ENCODE assay signal across 12 cellular contexts in genomic region chr3:42214565-42215283, GRCh38. TPM values are rescaled to one million over a fixed set of nuclear protein-coding genes. Genes with fewer than 3 reads are reported as not detected.
DNase-seq lines count a peak whose midpoint lies in the region; ATAC-seq and TF ChIP-seq lines count a peak whose summit lies in the region.
"Had no signal": no experiment of that assay in that cellular context is flagged by ENCODE, and none has a peak within 500 bp of the region (broad histone marks: within the 10 kb centered on the region; RNA-seq: fewer than 3 reads in every experiment).

No MANE protein-coding gene starts in this region.

- no peak overlapping the region for H3K4me3 ChIP-seq in right cardiac atrium (ENCODE audit: low read length)
- H3K4me3 ChIP-seq in uterus = no peak overlapping the region

- H3K27me3 ChIP-seq in right cardiac atrium (ENCODE audit: control insufficient read depth, insufficient read depth) (no peaks in the 10 kb centered on the region), uterus (no peaks in the 10 kb centered on the region)

- intact Hi-C loops in right cardiac atrium (cut with DNase I) = no loop called here
- intact Hi-C loops in uterus (cut with DNase I; ENCODE audit: low total_unique reads) = no loop called here
- intact Hi-C loops in Calu3 (cut with micrococcal nuclease; ENCODE audit: unreplicated experiment) = no loop called here

- no peaks in the 10 kb centered on the region for H3K36me3 ChIP-seq in uterus

- peak overlapping the region; percentile 77 for H3K27ac Mint-ChIP-seq in central memory CD8-positive, alpha-beta T cell (ENCODE audit: low read depth)
- H3K27ac Mint-ChIP-seq in Calu3 (ENCODE audit: unreplicated experiment) = no peak overlapping the region
- H3K27ac Mint-ChIP-seq: nephron had no signal

- H3K36me3 Mint-ChIP-seq in central memory CD8-positive, alpha-beta T cell (ENCODE audit: insufficient read depth) = peaks cover 9% of the 10 kb centered on the region
- peaks cover 52% of the 10 kb centered on the region for H3K36me3 Mint-ChIP-seq in Calu3 (ENCODE audit: insufficient read depth, unreplicated experiment)

- TF ChIP-seq POLR2A in uterus (IDR thresholded peaks at IDR 0.05) = no peak

- H3K4me1 Mint-ChIP-seq in central memory CD8-positive, alpha-beta T cell = peaks cover 51% of the 10 kb centered on the region
- no peaks in the 10 kb centered on the region for H3K4me1 Mint-ChIP-seq in Calu3 (ENCODE audit: low read depth, unreplicated experiment)
- H3K4me1 Mint-ChIP-seq: nephron had no signal

- peak overlapping the region; percentile 27 for H3K4me3 Mint-ChIP-seq in central memory CD8-positive, alpha-beta T cell
- no peak overlapping the region for H3K4me3 Mint-ChIP-seq in Calu3 (ENCODE audit: low read depth, unreplicated experiment)
- H3K4me3 Mint-ChIP-seq: nephron had no signal

- H3K4me1 ChIP-seq in right cardiac atrium (ENCODE audit: control insufficient read depth, insufficient read depth, low read length) (no peaks in the 10 kb centered on the region), uterus (no peaks in the 10 kb centered on the region)

- TF ChIP-seq CTCF in uterus (IDR thresholded peaks at IDR 0.05) = no peak
- no peak for TF ChIP-seq CTCF in Calu3 (IDR thresholded peaks at IDR 0.05; ENCODE audit: unreplicated experiment)

- WGBS in right cardiac atrium = 80% methylated on average over 8 of the region's 8 CpGs

- CTCF ChIA-PET in Calu3 (lab: Charles Lee) = interaction anchor here (0.9 to 1.0 kb wide), 2 partner anchors 23 to 97 kb away, joined by 3 to 4 read pairs; no protein-coding TSS in a partner anchor

- DNase-seq in A172 (ENCODE audit: low spot score) (peak; percentile 28), right cardiac atrium (no peak), uterus (no peak), Calu3 (no peak)
- no peak for DNase-seq in central memory CD8-positive, alpha-beta T cell (ENCODE audit: low spot score in 2 of 2)
- DNase-seq: AML-193, NCI-H2171 had no signal

- no peaks in the 10 kb centered on the region for H3K27me3 Mint-ChIP-seq in central memory CD8-positive, alpha-beta T cell
- no peaks in the 10 kb centered on the region for H3K27me3 Mint-ChIP-seq in Calu3 (ENCODE audit: unreplicated experiment)

- no TSS peak for BruUV-seq in Calu3 (replicated peaks; lab: Mats Ljungman, UMichigan)

- H3K27ac ChIP-seq in right cardiac atrium (ENCODE audit: low read length) (no peak overlapping the region), uterus (no peak overlapping the region)
- H3K27ac ChIP-seq: HL-60 had no signal

- no peaks in the 10 kb centered on the region for H3K9me3 Mint-ChIP-seq in central memory CD8-positive, alpha-beta T cell
- H3K9me3 Mint-ChIP-seq in Calu3 (ENCODE audit: low read depth, unreplicated experiment) = no peaks in the 10 kb centered on the region
- H3K9me3 Mint-ChIP-seq: nephron had no signal

- peak; percentile 52 for ATAC-seq in GM18861 (IDR thresholded peaks at IDR 0.05; ENCODE audit: unreplicated experiment)
- ATAC-seq in HG03432 (IDR thresholded peaks at IDR 0.05; ENCODE audit: unreplicated experiment) = peak; percentile 68
- ATAC-seq in central memory CD8-positive, alpha-beta T cell (replicated peaks; ENCODE audit: extremely low read depth, poor library complexity, severe bottlenecking) = no peak
- no peak for ATAC-seq in GM18907 (IDR thresholded peaks at IDR 0.05; ENCODE audit: unreplicated experiment)
- no peak for ATAC-seq in right cardiac atrium

- H3K9me3 ChIP-seq in right cardiac atrium (ENCODE audit: control insufficient read depth, low read length) = no peaks in the 10 kb centered on the region
- H3K9me3 ChIP-seq in uterus = no peaks in the 10 kb centered on the region

RNA-seq across cellular contexts. Expression of gene CCK, which starts 51.3 kb away (rescaled TPM):
- total RNA-seq in A172 (2014; rRNA removed; shearing (Covaris generic)) = not detected in 2 replicates
- total RNA-seq in right cardiac atrium = not detected
- not detected for polyA plus RNA-seq in right cardiac atrium
- not detected for total RNA-seq in uterus
- total RNA-seq in Calu3 (2022) = not detected in 2 replicates

Comparison
In these comparisons a context has a peak if more than half of its experiments do, and no peak if none do; other contexts are left out.
1. ATAC-seq: peak in GM18861 (single experiment) and HG03432 (single experiment); none in central memory CD8-positive, alpha-beta T cell (single experiment), GM18907 (single experiment) and right cardiac atrium (0 of 2).